In genomic region chr3:149620291-149621020, GRCh38 we compare ENCODE assay signal across 11 cellular contexts. TPM values are rescaled to one million over a fixed set of nuclear protein-coding genes. Genes with fewer than 3 reads are reported as not detected.
DNase-seq lines count a peak whose midpoint lies in the region; ATAC-seq and TF ChIP-seq lines count a peak whose summit lies in the region.
"Had no signal": no experiment of that assay in that cellular context is flagged by ENCODE, and none has a peak within 500 bp of the region (broad histone marks: within the 10 kb centered on the region; RNA-seq: fewer than 3 reads in every experiment).

No MANE protein-coding gene starts in this region.

- H3K36me3 ChIP-seq in CD8-positive, alpha-beta T cell (ENCODE audit: insufficient read depth, low read length): no peaks in the 10 kb centered on the region
- H3K36me3 ChIP-seq: WERI-Rb-1 had no signal

- no peaks in the 10 kb centered on the region for H3K4me1 ChIP-seq in CD8-positive, alpha-beta T cell (ENCODE audit: insufficient read depth, low read length)

- DNase-seq in activated T-helper 1 cell treated with anti-CD3 and anti-CD28 coated beads, Interleukin-12 subunit alpha, Interleukin-12 subunit beta, Interleukin-2, Interleukin-4 antibody, amounts not matched to agents 30 ng/mL and 10 ng/mL and 1 ng/mL, durations not matched to agents 14 hours and 24 hours and 36 hours (ENCODE audit: low spot score): no peak
- DNase-seq in non-pigmented ciliary epithelial cell (ENCODE audit: low read depth) (peak; percentile 67), NCI-H2196 (lab: John Stamatoyannopoulos, UW; ENCODE audit: unreplicated experiment) (no peak), NCI-H774 (lab: John Stamatoyannopoulos, UW) (no peak)
- DNase-seq in CD8-positive, alpha-beta T cell: no peak
- DNase-seq: WERI-Rb-1 had no signal

- no peak for TF ChIP-seq CTCF in CD8-positive, alpha-beta T cell (IDR thresholded peaks at IDR 0.05)

- H3K4me3 ChIP-seq in CD8-positive, alpha-beta T cell (ENCODE audit: low read depth, low read length): no peak overlapping the region
- H3K4me3 ChIP-seq: MG63 had no signal

- no peak overlapping the region for H3K27ac ChIP-seq in CD8-positive, alpha-beta T cell (ENCODE audit: low read depth, low read length)
- H3K27ac ChIP-seq: WERI-Rb-1 had no signal

- CTCF ChIA-PET in CD8-positive, alpha-beta T cell (lab: Charles Lee): interaction anchor here (0.9 kb wide), 1 partner anchor 38 kb away, joined by 3 read pairs; no protein-coding TSS in a partner anchor

- no peaks in the 10 kb centered on the region for H3K9me3 ChIP-seq in CD8-positive, alpha-beta T cell (ENCODE audit: low read length)
- H3K9me3 ChIP-seq: MG63 had no signal

- H3K27me3 Mint-ChIP-seq in activated T-helper 1 cell treated with anti-CD3 and anti-CD28 coated beads, Interleukin-12 subunit alpha, Interleukin-12 subunit beta, Interleukin-2, Interleukin-4 antibody, amounts not matched to agents 30 ng/mL and 10 ng/mL and 1 ng/mL, durations not matched to agents 14 hours and 24 hours and 36 hours (ENCODE audit: insufficient read depth): peaks cover 7% of the 10 kb centered on the region
- H3K27me3 Mint-ChIP-seq in CD8-positive, alpha-beta T cell (ENCODE audit: low read depth): peaks cover 12% of the 10 kb centered on the region

- H3K9me3 Mint-ChIP-seq in activated T-helper 1 cell treated with anti-CD3 and anti-CD28 coated beads, Interleukin-12 subunit alpha, Interleukin-12 subunit beta, Interleukin-2, Interleukin-4 antibody, amounts not matched to agents 30 ng/mL and 10 ng/mL and 1 ng/mL, durations not matched to agents 14 hours and 24 hours and 36 hours: no peaks in the 10 kb centered on the region
- H3K9me3 Mint-ChIP-seq in CD8-positive, alpha-beta T cell: no peaks in the 10 kb centered on the region

- H3K27ac Mint-ChIP-seq in activated T-helper 1 cell treated with anti-CD3 and anti-CD28 coated beads, Interleukin-12 subunit alpha, Interleukin-12 subunit beta, Interleukin-2, Interleukin-4 antibody, amounts not matched to agents 30 ng/mL and 10 ng/mL and 1 ng/mL, durations not matched to agents 14 hours and 24 hours and 36 hours: peak overlapping the region; percentile 50
- no peak overlapping the region for H3K27ac Mint-ChIP-seq in CD8-positive, alpha-beta T cell
- H3K27ac Mint-ChIP-seq: memory B cell had no signal

- peaks cover 31% of the 10 kb centered on the region for H3K4me1 Mint-ChIP-seq in activated T-helper 1 cell treated with anti-CD3 and anti-CD28 coated beads, Interleukin-12 subunit alpha, Interleukin-12 subunit beta, Interleukin-2, Interleukin-4 antibody, amounts not matched to agents 30 ng/mL and 10 ng/mL and 1 ng/mL, durations not matched to agents 14 hours and 24 hours and 36 hours (ENCODE audit: low read depth)
- no peaks in the 10 kb centered on the region for H3K4me1 Mint-ChIP-seq in CD8-positive, alpha-beta T cell (ENCODE audit: low read depth)

- ATAC-seq in GM18868 (IDR thresholded peaks at IDR 0.05; ENCODE audit: unreplicated experiment) (peak; percentile 71), HG02852 (IDR thresholded peaks at IDR 0.05; ENCODE audit: unreplicated experiment) (peak; percentile 60), HG03469 (IDR thresholded peaks at IDR 0.05; ENCODE audit: unreplicated experiment) (no peak)
- no peak for ATAC-seq in CD8-positive, alpha-beta T cell

- no peak overlapping the region for H3K4me3 Mint-ChIP-seq in activated T-helper 1 cell treated with anti-CD3 and anti-CD28 coated beads, Interleukin-12 subunit alpha, Interleukin-12 subunit beta, Interleukin-2, Interleukin-4 antibody, amounts not matched to agents 30 ng/mL and 10 ng/mL and 1 ng/mL, durations not matched to agents 14 hours and 24 hours and 36 hours
- no peak overlapping the region for H3K4me3 Mint-ChIP-seq in CD8-positive, alpha-beta T cell

- H3K36me3 Mint-ChIP-seq in activated T-helper 1 cell treated with anti-CD3 and anti-CD28 coated beads, Interleukin-12 subunit alpha, Interleukin-12 subunit beta, Interleukin-2, Interleukin-4 antibody, amounts not matched to agents 30 ng/mL and 10 ng/mL and 1 ng/mL, durations not matched to agents 14 hours and 24 hours and 36 hours (ENCODE audit: low read depth): peaks cover 3% of the 10 kb centered on the region
- H3K36me3 Mint-ChIP-seq in CD8-positive, alpha-beta T cell: no peaks in the 10 kb centered on the region
- H3K36me3 Mint-ChIP-seq: memory B cell had no signal

- intact Hi-C loops in activated T-helper 1 cell treated with anti-CD3 and anti-CD28 coated beads, Interleukin-12 subunit alpha, Interleukin-12 subunit beta, Interleukin-2, Interleukin-4 antibody, amounts not matched to agents 30 ng/mL and 10 ng/mL and 1 ng/mL, durations not matched to agents 14 hours and 24 hours and 36 hours (cut with micrococcal nuclease): loop anchor here (1.0 to 5.0 kb wide), 6 partner anchors 36 to 1142 kb away; partner anchors contain the start of gene SIAH2
- intact Hi-C loops in CD8-positive, alpha-beta T cell (cut with DNase I, micrococcal nuclease): no loop called here

- H3K27me3 ChIP-seq in CD8-positive, alpha-beta T cell (ENCODE audit: insufficient read depth, low read length): no peaks in the 10 kb centered on the region
- H3K27me3 ChIP-seq: MG63 had no signal

- POLR2A ChIA-PET in CD8-positive, alpha-beta T cell (lab: Charles Lee): no interaction called here

RNA-seq across cellular contexts. Expression of gene WWTR1, which starts 37.4 kb away (rescaled TPM):
- 0.57 and 0.81 TPM in 2 replicates for total RNA-seq in activated T-helper 1 cell treated with anti-CD3 and anti-CD28 coated beads, Interleukin-12 subunit alpha, Interleukin-12 subunit beta, Interleukin-2, Interleukin-4 antibody, amounts not matched to agents 30 ng/mL and 10 ng/mL and 1 ng/mL, durations not matched to agents 14 hours and 24 hours and 36 hours
- under 1 TPM; 0.11 to 0.25 TPM for total RNA-seq in CD8-positive, alpha-beta T cell

Comparison
In these comparisons a context has a peak if more than half of its experiments do, and no peak if none do; other contexts are left out.
1. ATAC-seq: peak in GM18868 (single experiment) and HG02852 (single experiment); none in HG03469 (single experiment) and CD8-positive, alpha-beta T cell (single experiment).